8 cellular contexts compared by ENCODE assay signal in genomic region chr1:37860346-37860666, GRCh38. TPM values are rescaled to one million over a fixed set of nuclear protein-coding genes. Genes with fewer than 3 reads are reported as not detected.
DNase-seq lines count a peak whose midpoint lies in the region; ATAC-seq, FAIRE-seq and TF ChIP-seq lines count a peak whose summit lies in the region.

No MANE protein-coding gene starts in this region.

- H2AFZ ChIP-seq in keratinocyte (ENCODE audit: control insufficient read depth, low read length): peak overlapping the region; percentile 29

- DNase-seq in T-helper 1 cell (no peak), keratinocyte (ENCODE audit: low read depth, low spot score) (no peak), GM10266 (ENCODE audit: extremely low spot score) (no peak)
- DNase-seq in activated naive CD8-positive, alpha-beta T cell treated with anti-CD3 and anti-CD28 coated beads, Interleukin-2, amount 10 ng/mL, durations not matched to agents 7 days and 5 days: no peak
- no peak for DNase-seq in activated CD4-positive, CD25-positive, alpha-beta regulatory T cell treated with anti-CD3 and anti-CD28 coated beads, Interleukin-2, amount 50 U/mL, for 72 hours
- no peak for DNase-seq in stimulated activated CD4-positive, alpha-beta T cell treated with anti-CD3 and anti-CD28 coated beads, Interleukin-4, amount 100 ng/mL, for 4 hours

- no peak for FAIRE-seq in keratinocyte (lab: Jason Lieb, UNC)

- peaks cover 23% of the 10 kb centered on the region for H3K4me1 Mint-ChIP-seq in T-helper 1 cell treated with Interleukin-12 subunit alpha and Interleukin-12 subunit beta and Interleukin-4 antibody, amounts not matched to agents 30 μg/mL and 1 μg/mL, for 36 hours (ENCODE audit: low read depth)
- peaks cover 22% of the 10 kb centered on the region for H3K4me1 Mint-ChIP-seq in activated naive CD8-positive, alpha-beta T cell treated with anti-CD3 and anti-CD28 coated beads, Interleukin-2, amount 10 ng/mL, durations not matched to agents 7 days and 5 days

- H3K27me3 Mint-ChIP-seq in T-helper 1 cell treated with Interleukin-12 subunit alpha and Interleukin-12 subunit beta and Interleukin-4 antibody, amounts not matched to agents 30 μg/mL and 1 μg/mL, for 36 hours (ENCODE audit: low read depth): no peaks in the 10 kb centered on the region
- no peaks in the 10 kb centered on the region for H3K27me3 Mint-ChIP-seq in activated naive CD8-positive, alpha-beta T cell treated with anti-CD3 and anti-CD28 coated beads, Interleukin-2, amount 10 ng/mL, durations not matched to agents 7 days and 5 days

- dilution Hi-C loops in keratinocyte (cut with MboI; ENCODE audit: extremely low pct_ligation_motif_present, low sequenced_read_pairs): no loop called here

- ATAC-seq in activated naive CD8-positive, alpha-beta T cell treated with anti-CD3 and anti-CD28 coated beads, Interleukin-2, amount 10 ng/mL, durations not matched to agents 7 days and 5 days (ENCODE audit: low read depth): no peak

- H3K36me3 ChIP-seq in keratinocyte (ENCODE audit: control insufficient read depth in 2 of 2, extremely low read depth in 1 of 2, insufficient read depth in 2 of 2, low read length in 2 of 2): peaks cover 7 to 9% of the 10 kb centered on the region in 2 experiments
- peaks cover 12 to 52% (median 37%) of the 10 kb centered on the region in 5 donors for H3K36me3 ChIP-seq in subcutaneous abdominal adipose tissue (ENCODE audit: control insufficient read depth in 5 of 5, insufficient read depth in 5 of 5, low read length in 5 of 5)

- H3K79me2 ChIP-seq in keratinocyte (ENCODE audit: control insufficient read depth, insufficient read depth, low read length): peaks cover 36% of the 10 kb centered on the region

- peaks cover 20% of the 10 kb centered on the region for H3K36me3 Mint-ChIP-seq in T-helper 1 cell treated with Interleukin-12 subunit alpha and Interleukin-12 subunit beta and Interleukin-4 antibody, amounts not matched to agents 30 μg/mL and 1 μg/mL, for 36 hours (ENCODE audit: low read depth)
- H3K36me3 Mint-ChIP-seq in activated naive CD8-positive, alpha-beta T cell treated with anti-CD3 and anti-CD28 coated beads, Interleukin-2, amount 10 ng/mL, durations not matched to agents 7 days and 5 days: peaks cover 11% of the 10 kb centered on the region

- H3K4me1 ChIP-seq in keratinocyte (ENCODE audit: control insufficient read depth, extremely low read depth, insufficient read depth, low read length): peaks cover 33% of the 10 kb centered on the region
- peaks cover 6 to 27% (median 23%) of the 10 kb centered on the region in 5 donors for H3K4me1 ChIP-seq in subcutaneous abdominal adipose tissue (ENCODE audit: control insufficient read depth in 5 of 5, insufficient read depth in 5 of 5, low read length in 5 of 5)

- peak overlapping the region; percentile 81 to 93 (median 81) for H3K4me3 ChIP-seq in keratinocyte (ENCODE audit: control insufficient read depth in 2 of 3, extremely low read depth in 1 of 3, insufficient read depth in 2 of 3, low read depth in 1 of 3, low read length in 3 of 3)
- H3K4me3 ChIP-seq in subcutaneous abdominal adipose tissue (ENCODE audit: low read depth in 1 of 5, low read length in 5 of 5): peak overlapping the region; percentile 17 to 99 (median 98)

- no peaks in the 10 kb centered on the region for H3K9me3 ChIP-seq in keratinocyte (ENCODE audit: control insufficient read depth, low read depth, low read length)
- no peaks in the 10 kb centered on the region for H3K9me3 ChIP-seq in subcutaneous abdominal adipose tissue (ENCODE audit: control insufficient read depth in 5 of 5, low read length in 5 of 5)

- peak overlapping the region; percentile 95 for H3K27ac Mint-ChIP-seq in T-helper 1 cell treated with Interleukin-12 subunit alpha and Interleukin-12 subunit beta and Interleukin-4 antibody, amounts not matched to agents 30 μg/mL and 1 μg/mL, for 36 hours
- H3K27ac Mint-ChIP-seq in activated naive CD8-positive, alpha-beta T cell treated with anti-CD3 and anti-CD28 coated beads, Interleukin-2, amount 10 ng/mL, durations not matched to agents 7 days and 5 days: peak overlapping the region; percentile 99

- peak overlapping the region; percentile 95 for H3K27ac ChIP-seq in keratinocyte (ENCODE audit: control insufficient read depth, insufficient read depth, low read length)
- H3K27ac ChIP-seq in subcutaneous abdominal adipose tissue (ENCODE audit: low read depth, low read length): peak overlapping the region; percentile 91

- peak overlapping the region; percentile 95 for H3K4me3 Mint-ChIP-seq in T-helper 1 cell treated with Interleukin-12 subunit alpha and Interleukin-12 subunit beta and Interleukin-4 antibody, amounts not matched to agents 30 μg/mL and 1 μg/mL, for 36 hours
- peak overlapping the region; percentile 99 for H3K4me3 Mint-ChIP-seq in activated naive CD8-positive, alpha-beta T cell treated with anti-CD3 and anti-CD28 coated beads, Interleukin-2, amount 10 ng/mL, durations not matched to agents 7 days and 5 days

- no peak for TF ChIP-seq CTCF in keratinocyte (optimal IDR thresholded peaks at IDR 0.05 in 1 of 3, IDR thresholded peaks at IDR 0.05 in 1 of 3, conservative IDR thresholded peaks at IDR 0.05 in 1 of 3; ENCODE audit: extremely low read depth in 1 of 3, insufficient read depth in 2 of 3, low read length in 3 of 3)
- no peak for TF ChIP-seq CTCF in GM10266 (IDR thresholded peaks at IDR 0.05; ENCODE audit: control insufficient read depth, insufficient read depth, low read depth, missing control alignments)

- POLR2A ChIA-PET in activated naive CD8-positive, alpha-beta T cell treated with anti-CD3 and anti-CD28 coated beads, Interleukin-2, amount 10 ng/mL, durations not matched to agents 7 days and 5 days (lab: Charles Lee): interaction anchor here (1.2 to 3.3 kb wide), 4 partner anchors 8 to 152 kb away, joined by 3 to 34 read pairs (median 4); partner anchors contain the start of genes C1orf122, UTP11 and YRDC

- H3K9me3 Mint-ChIP-seq in T-helper 1 cell treated with Interleukin-12 subunit alpha and Interleukin-12 subunit beta and Interleukin-4 antibody, amounts not matched to agents 30 μg/mL and 1 μg/mL, for 36 hours: no peaks in the 10 kb centered on the region
- H3K9me3 Mint-ChIP-seq in activated naive CD8-positive, alpha-beta T cell treated with anti-CD3 and anti-CD28 coated beads, Interleukin-2, amount 10 ng/mL, durations not matched to agents 7 days and 5 days: no peaks in the 10 kb centered on the region

- H3K4me2 ChIP-seq in keratinocyte (ENCODE audit: control insufficient read depth, extremely low read depth, insufficient read depth, low read depth, low read length): peak overlapping the region; percentile 75

- no peaks in the 10 kb centered on the region for H4K20me1 ChIP-seq in keratinocyte (ENCODE audit: control insufficient read depth, extremely low read depth, insufficient read depth, low read length)

- H3K27me3 ChIP-seq in keratinocyte (ENCODE audit: control insufficient read depth, extremely low read depth, insufficient read depth, low read length) (no peaks in the 10 kb centered on the region), subcutaneous abdominal adipose tissue (ENCODE audit: control insufficient read depth in 5 of 5, insufficient read depth in 4 of 5, low read length in 5 of 5) (no peaks in the 10 kb centered on the region)

- H3K9ac ChIP-seq in keratinocyte (ENCODE audit: control insufficient read depth, extremely low read depth, insufficient read depth, low read length) (peak overlapping the region; percentile 99), subcutaneous abdominal adipose tissue (ENCODE audit: low read length in 5 of 5) (peak overlapping the region in 4 of 5 donors; percentile 38 to 99 (median 97))

- H3K9me1 ChIP-seq in keratinocyte (ENCODE audit: control insufficient read depth, extremely low read depth, insufficient read depth, low read length): no peaks in the 10 kb centered on the region

RNA-seq across cellular contexts. Expression of gene MTF1, which starts 0.9 kb away (rescaled TPM):
- total RNA-seq in activated naive CD8-positive, alpha-beta T cell treated with anti-CD3 and anti-CD28 coated beads, Interleukin-2, amount 10 ng/mL, durations not matched to agents 7 days and 5 days: 10 to 100 TPM; 21.7 to 28.2 TPM
- 10.5 to 13.1 TPM (median 10.7 TPM) in 3 replicates for polyA plus RNA-seq in keratinocyte
- 12.1 TPM for polyA plus RNA-seq in keratinocyte (2011; ENCODE audit: low read depth)
- polyA plus RNA-seq in keratinocyte (2011; cell fraction: cytosol; rRNA removed): 8.3 and 14.9 TPM in 2 replicates
- polyA plus RNA-seq in keratinocyte (2011; cell fraction: nucleus; rRNA removed): 22.8 and 24.1 TPM in 2 replicates
- 8.1 and 8.5 TPM in 2 replicates for polyA plus RNA-seq in keratinocyte (2012; ENCODE audit: low replicate concordance)
- polyA minus RNA-seq in keratinocyte: 12.4 to 37.0 TPM (median 15.4 TPM) in 3 replicates
- 7.7 TPM for polyA minus RNA-seq in keratinocyte (2011; cell fraction: cytosol; rRNA and poly(A)+ RNA removed)
- polyA minus RNA-seq in keratinocyte (2011; cell fraction: nucleus; rRNA and poly(A)+ RNA removed): 11.8 and 25.6 TPM in 2 replicates

RNA-seq across cellular contexts. Expression of gene YRDC, which starts 52.3 kb away (rescaled TPM):
- 10 to 100 TPM; 13.3 to 14.1 TPM for total RNA-seq in activated naive CD8-positive, alpha-beta T cell treated with anti-CD3 and anti-CD28 coated beads, Interleukin-2, amount 10 ng/mL, durations not matched to agents 7 days and 5 days
- polyA plus RNA-seq in keratinocyte: 21.7 to 26.8 TPM (median 22.2 TPM) in 3 replicates
- polyA plus RNA-seq in keratinocyte (2011; ENCODE audit: low read depth): 8.4 TPM
- 17.0 and 23.0 TPM in 2 replicates for polyA plus RNA-seq in keratinocyte (2011; cell fraction: cytosol; rRNA removed)
- 15.2 and 15.6 TPM in 2 replicates for polyA plus RNA-seq in keratinocyte (2011; cell fraction: nucleus; rRNA removed)
- 18.2 and 29.4 TPM in 2 replicates for polyA plus RNA-seq in keratinocyte (2012; ENCODE audit: low replicate concordance)
- 10.1 to 15.4 TPM (median 11.6 TPM) in 3 replicates for polyA minus RNA-seq in keratinocyte
- 16.9 TPM for polyA minus RNA-seq in keratinocyte (2011; cell fraction: cytosol; rRNA and poly(A)+ RNA removed)
- 7.7 and 7.8 TPM in 2 replicates for polyA minus RNA-seq in keratinocyte (2011; cell fraction: nucleus; rRNA and poly(A)+ RNA removed)

RNA-seq across cellular contexts. Expression of gene C1orf122, which starts 52.7 kb away (rescaled TPM):
- total RNA-seq in activated naive CD8-positive, alpha-beta T cell treated with anti-CD3 and anti-CD28 coated beads, Interleukin-2, amount 10 ng/mL, durations not matched to agents 7 days and 5 days: 10 to 100 TPM; 15.4 to 18.0 TPM
- polyA plus RNA-seq in keratinocyte: 22.2 to 46.0 TPM (median 25.8 TPM) in 3 replicates
- 8.0 TPM for polyA plus RNA-seq in keratinocyte (2011; ENCODE audit: low read depth)
- polyA plus RNA-seq in keratinocyte (2011; cell fraction: cytosol; rRNA removed): 13.3 and 20.9 TPM in 2 replicates
- polyA plus RNA-seq in keratinocyte (2011; cell fraction: nucleus; rRNA removed): 10.8 and 14.8 TPM in 2 replicates
- 19.6 and 31.6 TPM in 2 replicates for polyA plus RNA-seq in keratinocyte (2012; ENCODE audit: low replicate concordance)
- polyA minus RNA-seq in keratinocyte: 9.3 to 12.3 TPM (median 11.3 TPM) in 3 replicates
- 58.7 TPM for polyA minus RNA-seq in keratinocyte (2011; cell fraction: cytosol; rRNA and poly(A)+ RNA removed)
- 3.6 and 7.7 TPM in 2 replicates for polyA minus RNA-seq in keratinocyte (2011; cell fraction: nucleus; rRNA and poly(A)+ RNA removed)
